Comparison of ENCODE assay signal across 11 cellular contexts in genomic region chr9:91211919-91212318, GRCh38.
DNase-seq lines count a peak whose midpoint lies in the region; ATAC-seq, FAIRE-seq and TF ChIP-seq lines count a peak whose summit lies in the region.
"Had no signal": no experiment of that assay in that cellular context is flagged by ENCODE, and none has a peak within 500 bp of the region (broad histone marks: within the 10 kb centered on the region; RNA-seq: fewer than 3 reads in every experiment).

No MANE protein-coding gene starts in this region.

- FAIRE-seq in GM12878 (lab: Jason Lieb, UNC), result no peak

- peak in 1 of 7 experiments; percentile 25 for DNase-seq in CD8-positive, alpha-beta T cell
- DNase-seq in NCI-H2029 treated with DMSO at 0.1 percent for 48 hours (lab: John Stamatoyannopoulos, UW), result peak; percentile 3
- DNase-seq in GM12878 (ENCODE audit: low read depth, low spot score), result no peak
- DNase-seq in natural killer cell, result no peak
- DNase-seq in NCI-H2171 (lab: John Stamatoyannopoulos, UW), result no peak
- no peak for DNase-seq in effector CD8-positive, alpha-beta T cell (lab: John Stamatoyannopoulos, UW)
- no peak for DNase-seq in epidermal melanocyte (ENCODE audit: insufficient read length, low spot score)
- DNase-seq: activated CD4-positive, CD25-positive, alpha-beta regulatory T cell treated with anti-CD3 and anti-CD28 coated beads, Interleukin-2, amount 50 U/mL, for 72 hours; HCEC 1CT; ovary had no signal

- peak overlapping the region; percentile 53 for H3K4me3 Mint-ChIP-seq in CD8-positive, alpha-beta T cell
- H3K4me3 Mint-ChIP-seq in natural killer cell, result peak overlapping the region; percentile 71

- no peaks in the 10 kb centered on the region for H3K9me3 Mint-ChIP-seq in CD8-positive, alpha-beta T cell
- H3K9me3 Mint-ChIP-seq in natural killer cell, result no peaks in the 10 kb centered on the region

- no peak for TF ChIP-seq POLR2A in GM12878 (IDR thresholded peaks at IDR 0.05; ENCODE audit: low read depth, low read length)

- no peaks in the 10 kb centered on the region for H4K20me1 ChIP-seq in GM12878 (ENCODE audit: control insufficient read depth, insufficient read depth)

- H2AFZ ChIP-seq in GM12878 (ENCODE audit: control insufficient read depth, low read depth, low read length), result peak overlapping the region; percentile 55

- intact Hi-C loops in CD8-positive, alpha-beta T cell (cut with DNase I, micrococcal nuclease), result no loop called here
- intact Hi-C loops in GM12878 (cut with micrococcal nuclease; ENCODE audit: unreplicated experiment), result no loop called here
- intact Hi-C loops in natural killer cell (cut with micrococcal nuclease), result loop anchor here (5.0 kb wide), 1 partner anchor 40 kb away; no protein-coding TSS in a partner anchor

- H3K27ac Mint-ChIP-seq in CD8-positive, alpha-beta T cell, result peak overlapping the region; percentile 80
- peak overlapping the region; percentile 92 to 97 for H3K27ac Mint-ChIP-seq in natural killer cell

- peaks cover 21% of the 10 kb centered on the region for H3K4me1 ChIP-seq in CD8-positive, alpha-beta T cell (ENCODE audit: insufficient read depth, low read length)
- H3K4me1 ChIP-seq in GM12878 (ENCODE audit: control insufficient read depth, insufficient read depth, low read length), result peaks cover 24% of the 10 kb centered on the region

- POLR2A ChIA-PET in CD8-positive, alpha-beta T cell (lab: Charles Lee), result no interaction called here
- POLR2A ChIA-PET in GM12878 (lab: Charles Lee), result no interaction called here

- peaks cover 2% of the 10 kb centered on the region for H3K36me3 Mint-ChIP-seq in CD8-positive, alpha-beta T cell
- no peaks in the 10 kb centered on the region for H3K36me3 Mint-ChIP-seq in natural killer cell

- in situ Hi-C loops in GM12878 (cut with MboI), result no loop called here

- no peaks in the 10 kb centered on the region for H3K9me3 ChIP-seq in CD8-positive, alpha-beta T cell (ENCODE audit: low read length)
- no peaks in the 10 kb centered on the region; the same call in 2 of the 3 replicates for H3K9me3 ChIP-seq in GM12878 (replicated peaks; ENCODE audit: control insufficient read depth, insufficient read depth, low read length)
- H3K9me3 ChIP-seq: ovary had no signal

- TF ChIP-seq CTCF in CD8-positive, alpha-beta T cell (IDR thresholded peaks at IDR 0.05), result no peak
- TF ChIP-seq CTCF in GM12878 (IDR thresholded peaks at IDR 0.05 in 2 of 3, conservative IDR thresholded peaks at IDR 0.05 in 1 of 3; ENCODE audit: control insufficient read depth in 2 of 3, extremely low read depth in 1 of 3, insufficient read depth in 1 of 3, low read depth in 3 of 3, low read length in 3 of 3), result no peak
- TF ChIP-seq CTCF in natural killer cell (IDR thresholded peaks at IDR 0.05), result no peak

- peak overlapping the region; percentile 36 for H3K27ac ChIP-seq in CD8-positive, alpha-beta T cell (ENCODE audit: low read depth, low read length)
- H3K27ac ChIP-seq in GM12878 (ENCODE audit: control insufficient read depth, insufficient read depth), result no peak overlapping the region

- no peaks in the 10 kb centered on the region for H3K27me3 Mint-ChIP-seq in CD8-positive, alpha-beta T cell (ENCODE audit: low read depth)
- no peaks in the 10 kb centered on the region for H3K27me3 Mint-ChIP-seq in natural killer cell (ENCODE audit: low read depth in 2 of 2)

- TF ChIP-seq RAD21 in GM12878 (IDR thresholded peaks at IDR 0.05; ENCODE audit: insufficient read depth, low read depth, low read length), result no peak

- H3K79me2 ChIP-seq in GM12878 (ENCODE audit: control insufficient read depth, insufficient read depth, low read length), result no peaks in the 10 kb centered on the region

- TF ChIP-seq EP300 in GM12878 (IDR thresholded peaks at IDR 0.05; ENCODE audit: borderline replicate concordance in 1 of 2, control insufficient read depth in 1 of 2, low read depth in 2 of 2, low read length in 2 of 2), result no peak

- CTCF ChIA-PET in CD8-positive, alpha-beta T cell (lab: Charles Lee), result no interaction called here
- CTCF ChIA-PET in GM12878 (lab: Yijun Ruan, JAX), result no interaction called here

- BruUV-seq in GM12878 (replicated peaks; lab: Mats Ljungman, UMichigan), result no TSS peak

- H3K9ac ChIP-seq in GM12878 (ENCODE audit: control insufficient read depth, insufficient read depth, low read length), result no peak overlapping the region

- RAD21 ChIA-PET in GM12878 (lab: Charles Lee; ENCODE audit: unreplicated experiment), result no interaction called here

- H3K27me3 ChIP-seq in CD8-positive, alpha-beta T cell (ENCODE audit: insufficient read depth, low read length), result no peaks in the 10 kb centered on the region
- no peaks in the 10 kb centered on the region for H3K27me3 ChIP-seq in GM12878 (replicated peaks in 1 of 2; ENCODE audit: control insufficient read depth in 2 of 2, insufficient read depth in 2 of 2, low read length in 1 of 2)
- H3K27me3 ChIP-seq: ovary had no signal

- no peak overlapping the region for H3K4me3 ChIP-seq in CD8-positive, alpha-beta T cell (ENCODE audit: low read depth, low read length)
- H3K4me3 ChIP-seq in GM12878, result peak overlapping the region; percentile 30; the same call in 1 of the 2 replicates
- H3K4me3 ChIP-seq: ovary had no signal

- ATAC-seq in CD8-positive, alpha-beta T cell, result peak; percentile 56
- peak; percentile 18; the same call in 2 of the 3 replicates for ATAC-seq in GM12878
- peak; percentile 58 to 71 (median 64) for ATAC-seq in natural killer cell
- ATAC-seq in HG03565 (IDR thresholded peaks at IDR 0.05; ENCODE audit: unreplicated experiment), result no peak

- peak overlapping the region; percentile 70 for H3K4me2 ChIP-seq in GM12878 (ENCODE audit: control insufficient read depth, insufficient read depth)

- H3K36me3 ChIP-seq in CD8-positive, alpha-beta T cell (ENCODE audit: insufficient read depth, low read length), result no peaks in the 10 kb centered on the region
- no peaks in the 10 kb centered on the region for H3K36me3 ChIP-seq in GM12878 (ENCODE audit: control insufficient read depth in 2 of 2, insufficient read depth in 2 of 2, low read length in 1 of 2)
- H3K36me3 ChIP-seq: ovary had no signal

- SMC1A ChIA-PET in GM12878 (lab: Charles Lee; ENCODE audit: uncharacterized antibody, unreplicated experiment), result no interaction called here

- peaks cover 30% of the 10 kb centered on the region for H3K4me1 Mint-ChIP-seq in CD8-positive, alpha-beta T cell (ENCODE audit: low read depth)
- H3K4me1 Mint-ChIP-seq in natural killer cell, result peaks cover 42 to 47% of the 10 kb centered on the region in 2 donors

- 66% methylated on average over 5 of the region's 5 CpGs for WGBS in GM12878 (ENCODE audit: insufficient coverage, insufficient replicate concordance, low lambda C conversion rate, missing lambda C conversion rate)

TF ChIP-seq in GM12878, 131 proteins besides CTCF, POLR2A, EP300 and RAD21:
- TF ChIP-seq SUZ12 (IDR thresholded peaks at IDR 0.05; ENCODE audit: unreplicated experiment) (no peak), KAT2A (conservative IDR thresholded peaks at IDR 0.05; ENCODE audit: control insufficient read depth, low read depth, low read length) (no peak), RELB (IDR thresholded peaks at IDR 0.05; ENCODE audit: low read depth) (no peak), POLR2AphosphoS5 (IDR thresholded peaks at IDR 0.05; ENCODE audit: low read length) (no peak), FOXM1 (IDR thresholded peaks at IDR 0.05; ENCODE audit: low read depth, low read length) (no peak), ZBTB11 (CRISPR knock-in tag; IDR thresholded peaks at IDR 0.05) (no peak), BMI1 (IDR thresholded peaks at IDR 0.05; ENCODE audit: borderline replicate concordance) (no peak), SMAD5 (IDR thresholded peaks at IDR 0.05; ENCODE audit: low read depth) (no peak), MTA3 (IDR thresholded peaks at IDR 0.05; ENCODE audit: borderline replicate concordance, low read length) (no peak), SREBF2 (IDR thresholded peaks at IDR 0.05; ENCODE audit: low read length) (no peak)
